9 cellular contexts compared by ENCODE assay signal in genomic region chr17:82050152-82050760, GRCh38. TPM values are rescaled to one million over a fixed set of nuclear protein-coding genes. Genes with fewer than 3 reads are reported as not detected.
DNase-seq lines count a peak whose midpoint lies in the region; TF ChIP-seq lines count a peak whose summit lies in the region.
"Had no signal": no experiment of that assay in that cellular context is flagged by ENCODE, and none has a peak within 500 bp of the region (broad histone marks: within the 10 kb centered on the region; RNA-seq: fewer than 3 reads in every experiment).

No MANE protein-coding gene starts in this region.

- H3K27ac ChIP-seq in rectal smooth muscle tissue (ENCODE audit: low read depth, low read length), result no peak overlapping the region

- H3K9ac ChIP-seq in rectal smooth muscle tissue (ENCODE audit: low read length), result no peak overlapping the region

- H3K27me3 ChIP-seq in GM06990 (replicated peaks; ENCODE audit: control insufficient read depth, insufficient read depth, low read length), result no peaks in the 10 kb centered on the region
- no peaks in the 10 kb centered on the region for H3K27me3 ChIP-seq in rectal smooth muscle tissue (ENCODE audit: control insufficient read depth, insufficient read depth, low read length)

- TF ChIP-seq CTCF in GM06990 (IDR thresholded peaks at IDR 0.05; ENCODE audit: insufficient read depth, low read length, poor library complexity, severe bottlenecking) (no peak), WI38 (IDR thresholded peaks at IDR 0.05; ENCODE audit: low read depth, low read length) (no peak), glutamatergic neuron (IDR thresholded peaks at IDR 0.05; ENCODE audit: partially characterized antibody, unreplicated experiment) (no peak)

- no peak overlapping the region for H3K27ac Mint-ChIP-seq in glutamatergic neuron (ENCODE audit: unreplicated experiment)

- H3K36me3 ChIP-seq in GM06990 (ENCODE audit: control insufficient read depth, insufficient read depth, low read length) (peaks cover 10% of the 10 kb centered on the region), rectal smooth muscle tissue (ENCODE audit: control insufficient read depth, insufficient read depth, low read length) (peaks cover 20% of the 10 kb centered on the region)

- in situ Hi-C loops in ACHN (cut with HindIII; ENCODE audit: low pct_ligation_motif_present, low pct_unique_long_range_greater_than_20kb, low sequenced_read_pairs), result no loop called here

- peaks cover 13% of the 10 kb centered on the region for H3K4me1 ChIP-seq in rectal smooth muscle tissue (ENCODE audit: control insufficient read depth, insufficient read depth, low read length)

- no peaks in the 10 kb centered on the region for H3K9me3 Mint-ChIP-seq in glutamatergic neuron (ENCODE audit: unreplicated experiment)

- DNase-seq in GM06990 (ENCODE audit: extremely low read depth, insufficient read length), result peak; percentile 6
- DNase-seq in glutamatergic neuron, result no peak
- no peak for DNase-seq in UCSD-AML1 (lab: John Stamatoyannopoulos, UW; ENCODE audit: unreplicated experiment)
- no peak for DNase-seq in ACHN
- no peak for DNase-seq in NCI-H524 (lab: John Stamatoyannopoulos, UW)
- no peak for DNase-seq in anterior cingulate cortex (lab: John Stamatoyannopoulos, UW)
- DNase-seq: nucleus accumbens had no signal

- H3K4me3 ChIP-seq in GM06990 (replicated peaks; ENCODE audit: low read depth, low read length), result peak overlapping the region; percentile 89; the same call in 1 of the 2 replicates
- H3K4me3 ChIP-seq in WI38 (ENCODE audit: low read depth, low read length), result peak overlapping the region; percentile 85
- H3K4me3 ChIP-seq in rectal smooth muscle tissue (ENCODE audit: low read length), result peak overlapping the region; percentile 64

- peaks cover 1% of the 10 kb centered on the region for H3K27me3 Mint-ChIP-seq in glutamatergic neuron (ENCODE audit: unreplicated experiment)

- peak overlapping the region; percentile 86 for H3K4me3 Mint-ChIP-seq in glutamatergic neuron (ENCODE audit: unreplicated experiment)

- H3K36me3 Mint-ChIP-seq in glutamatergic neuron (ENCODE audit: unreplicated experiment), result no peaks in the 10 kb centered on the region

- H3K4me1 Mint-ChIP-seq in glutamatergic neuron (ENCODE audit: low read depth, unreplicated experiment), result peaks cover 2% of the 10 kb centered on the region

RNA-seq across cellular contexts. Expression of gene RFNG, which starts 1.4 kb away (rescaled TPM):
- 50.8 TPM for total RNA-seq in glutamatergic neuron (ENCODE audit: unreplicated experiment)

RNA-seq across cellular contexts. Expression of gene GPS1, which starts 1.4 kb away (rescaled TPM):
- total RNA-seq in glutamatergic neuron (ENCODE audit: unreplicated experiment), result 115 TPM

RNA-seq across cellular contexts. Expression of gene DCXR, which starts 12.8 kb away (rescaled TPM):
- total RNA-seq in glutamatergic neuron (ENCODE audit: unreplicated experiment), result 89.5 TPM

RNA-seq across cellular contexts. Expression of gene DUS1L, which starts 15.3 kb away (rescaled TPM):
- 122 TPM for total RNA-seq in glutamatergic neuron (ENCODE audit: unreplicated experiment)

RNA-seq across cellular contexts. Expression of gene RAC3, which starts 18.8 kb away (rescaled TPM):
- total RNA-seq in glutamatergic neuron (ENCODE audit: unreplicated experiment), result 46.0 TPM
